8 cellular contexts compared by ENCODE assay signal in the genomic region with DNA sequence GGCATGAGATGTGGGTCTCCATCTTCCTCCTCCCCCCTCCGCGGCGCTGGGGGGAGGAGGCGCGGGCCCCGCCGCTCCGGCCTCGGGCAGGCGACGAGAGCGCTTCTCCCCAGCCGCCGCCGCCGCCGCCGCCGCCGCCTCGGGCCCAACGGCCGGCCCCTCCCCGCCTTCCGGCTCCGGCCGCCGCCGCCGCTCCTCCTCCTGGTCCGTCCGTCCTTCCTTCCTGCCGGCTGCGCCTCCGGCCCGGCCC. TPM values are rescaled to one million over a fixed set of nuclear protein-coding genes. Genes with fewer than 3 reads are reported as not detected.
DNase-seq lines count a peak whose midpoint lies in the region; ATAC-seq and TF ChIP-seq lines count a peak whose summit lies in the region.

No MANE protein-coding gene starts in this region.

- peak; percentile 56 for ATAC-seq in GM19455 (IDR thresholded peaks at IDR 0.05; ENCODE audit: unreplicated experiment)
- ATAC-seq in HG03460 (IDR thresholded peaks at IDR 0.05; ENCODE audit: unreplicated experiment) = peak; percentile 52
- peak; percentile 36 for ATAC-seq in RWPE2 (ENCODE audit: low read depth)
- peak; percentile 27 for ATAC-seq in memory B cell (ENCODE audit: low read depth)

- peaks cover 7% of the 10 kb centered on the region; the same call in 1 of the 2 replicates for H3K36me3 ChIP-seq in RWPE2 (ENCODE audit: low read depth)

- no peaks in the 10 kb centered on the region for H3K9me3 Mint-ChIP-seq in dendritic cell treated with granulocyte-macrophage colony-stimulating factor and Interleukin-4, amounts not matched to agents 40 ng/mL and 50 ng/mL, for 4 days
- H3K9me3 Mint-ChIP-seq in memory B cell = no peaks in the 10 kb centered on the region

- in situ Hi-C loops in G401 (cut with HindIII; ENCODE audit: low sequenced_read_pairs) = no loop called here

- intact Hi-C loops in dendritic cell treated with granulocyte-macrophage colony-stimulating factor and Interleukin-4, amounts not matched to agents 40 ng/mL and 50 ng/mL, for 4 days (cut with micrococcal nuclease) = no loop called here

- H3K27ac Mint-ChIP-seq in dendritic cell treated with granulocyte-macrophage colony-stimulating factor and Interleukin-4, amounts not matched to agents 40 ng/mL and 50 ng/mL, for 4 days = peak overlapping the region; percentile 91
- H3K27ac Mint-ChIP-seq in memory B cell = no peak overlapping the region

- H3K9me3 ChIP-seq in RWPE2 (ENCODE audit: severe bottlenecking) = no peaks in the 10 kb centered on the region

- peak overlapping the region; percentile 83 for H3K4me3 Mint-ChIP-seq in dendritic cell treated with granulocyte-macrophage colony-stimulating factor and Interleukin-4, amounts not matched to agents 40 ng/mL and 50 ng/mL, for 4 days
- peak overlapping the region; percentile 89 for H3K4me3 Mint-ChIP-seq in memory B cell

- peaks cover 23% of the 10 kb centered on the region for H3K4me1 ChIP-seq in RWPE2 (ENCODE audit: insufficient read depth, poor library complexity, severe bottlenecking)

- H3K4me1 Mint-ChIP-seq in dendritic cell treated with granulocyte-macrophage colony-stimulating factor and Interleukin-4, amounts not matched to agents 40 ng/mL and 50 ng/mL, for 4 days (ENCODE audit: low read depth) = peaks cover 50% of the 10 kb centered on the region
- peaks cover 35% of the 10 kb centered on the region for H3K4me1 Mint-ChIP-seq in memory B cell

- H3K36me3 Mint-ChIP-seq in dendritic cell treated with granulocyte-macrophage colony-stimulating factor and Interleukin-4, amounts not matched to agents 40 ng/mL and 50 ng/mL, for 4 days (ENCODE audit: low read depth) = peaks cover 27% of the 10 kb centered on the region
- H3K36me3 Mint-ChIP-seq in memory B cell = peaks cover 2% of the 10 kb centered on the region

- no peaks in the 10 kb centered on the region for H3K27me3 Mint-ChIP-seq in dendritic cell treated with granulocyte-macrophage colony-stimulating factor and Interleukin-4, amounts not matched to agents 40 ng/mL and 50 ng/mL, for 4 days
- no peaks in the 10 kb centered on the region for H3K27me3 Mint-ChIP-seq in memory B cell

- peak overlapping the region; percentile 100 for H3K4me3 ChIP-seq in RWPE2 (ENCODE audit: severe bottlenecking)

- DNase-seq in G401 (ENCODE audit: low spot score) = peak; percentile 54
- DNase-seq in RWPE2 (ENCODE audit: low spot score) = peak; percentile 81
- DNase-seq in memory B cell (ENCODE audit: low spot score in 2 of 2) = peak in 1 of 2 donors; percentile 44
- peak; percentile 73 for DNase-seq in ureter (ENCODE audit: low spot score)
- no peak for DNase-seq in activated CD8-positive, alpha-beta memory T cell treated with anti-CD3 and anti-CD28 coated beads for 24 hours

- no peaks in the 10 kb centered on the region for H3K27me3 ChIP-seq in RWPE2 (ENCODE audit: insufficient read depth, poor library complexity, severe bottlenecking)

- TF ChIP-seq CTCF in RWPE2 (IDR thresholded peaks at IDR 0.05; ENCODE audit: poor library complexity, severe bottlenecking) = no peak

- peak overlapping the region; percentile 83 for H3K27ac ChIP-seq in RWPE2 (ENCODE audit: poor library complexity, severe bottlenecking)

RNA-seq across cellular contexts. Expression of a gene that starts 0.4 kb away (rescaled TPM):
- total RNA-seq in G401 (2014; rRNA removed; shearing (Covaris generic)) = 21.5 and 22.3 TPM in 2 replicates
- total RNA-seq in ureter = 12.8 TPM

RNA-seq across cellular contexts. Expression of a gene that starts 35.1 kb away (rescaled TPM):
- 8.0 and 13.5 TPM in 2 replicates for total RNA-seq in G401 (2014; rRNA removed; shearing (Covaris generic))
- 7.2 TPM for total RNA-seq in ureter
